In the genomic region with DNA sequence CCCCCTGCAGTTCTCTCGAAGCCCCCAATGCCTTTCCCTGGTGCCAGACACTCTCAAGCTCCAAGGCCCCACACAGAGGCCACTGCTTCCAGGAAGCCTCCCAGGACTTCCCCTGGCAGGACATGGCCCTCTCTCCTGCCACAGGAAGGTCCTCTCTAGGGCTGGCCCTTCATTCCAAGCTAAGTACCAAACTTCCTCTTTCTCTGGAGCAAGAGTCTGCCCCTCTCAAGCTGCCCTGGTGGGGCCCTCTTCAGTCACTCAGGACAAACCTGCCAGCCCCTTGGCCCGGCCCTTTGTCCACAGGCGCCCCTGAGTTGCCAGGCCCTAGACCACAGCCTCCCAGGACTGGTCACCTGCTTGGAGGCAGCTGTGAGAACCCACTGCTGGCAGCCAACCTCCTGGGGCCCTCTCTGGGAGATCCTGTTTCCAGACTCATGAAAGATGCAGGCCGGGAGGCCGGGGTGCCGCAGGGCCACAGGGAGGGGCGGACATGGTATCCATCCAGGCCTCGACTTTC, we compare ENCODE assay signal across 2 cellular contexts.
TF ChIP-seq lines count a peak whose summit lies in the region.

No MANE protein-coding gene starts in this region.

TF ChIP-seq in GM12878, 131 proteins besides CTCF, POLR2A, EP300 and RAD21:
- TF ChIP-seq EED (IDR thresholded peaks at IDR 0.05; ENCODE audit: low read depth), result no peak
- no peak for TF ChIP-seq BRCA1 (IDR thresholded peaks at IDR 0.05; ENCODE audit: low read depth, low read length)
- no peak for TF ChIP-seq TCF3 (IDR thresholded peaks at IDR 0.05; ENCODE audit: borderline replicate concordance, insufficient read depth, low read depth, low read length)
- TF ChIP-seq NR2C2 (IDR thresholded peaks at IDR 0.05; ENCODE audit: borderline replicate concordance, control insufficient read depth, insufficient read length, low read depth), result no peak
- no peak for TF ChIP-seq RUNX3 (IDR thresholded peaks at IDR 0.05; ENCODE audit: low read length)
- no peak for TF ChIP-seq E4F1 (IDR thresholded peaks at IDR 0.05; ENCODE audit: borderline replicate concordance, partially characterized antibody)
- no peak for TF ChIP-seq ATF2 (IDR thresholded peaks at IDR 0.05; ENCODE audit: low read length)
- TF ChIP-seq NFIC (IDR thresholded peaks at IDR 0.05; ENCODE audit: low read depth, low read length), result no peak
- TF ChIP-seq FOXK2 (IDR thresholded peaks at IDR 0.05), result no peak
- no peak for TF ChIP-seq IKZF1 (conservative IDR thresholded peaks at IDR 0.05)
- no peak for TF ChIP-seq NBN (IDR thresholded peaks at IDR 0.05)
- no peak for TF ChIP-seq SRF (IDR thresholded peaks at IDR 0.05; ENCODE audit: low read depth in 2 of 2, low read length in 2 of 2)
- no peak for TF ChIP-seq NRF1 (conservative IDR thresholded peaks at IDR 0.05; ENCODE audit: low read depth, low read length)
- no peak for TF ChIP-seq USF2 (IDR thresholded peaks at IDR 0.05; ENCODE audit: borderline replicate concordance, low read depth, low read length)
- no peak for TF ChIP-seq POLR2AphosphoS2 (IDR thresholded peaks at IDR 0.05; ENCODE audit: low read depth, low read length)
- TF ChIP-seq IRF4 (IDR thresholded peaks at IDR 0.05; ENCODE audit: low read depth, low read length), result no peak
- no peak for TF ChIP-seq GATAD2B (conservative IDR thresholded peaks at IDR 0.05; ENCODE audit: low read depth)
- TF ChIP-seq, protein P1, sequence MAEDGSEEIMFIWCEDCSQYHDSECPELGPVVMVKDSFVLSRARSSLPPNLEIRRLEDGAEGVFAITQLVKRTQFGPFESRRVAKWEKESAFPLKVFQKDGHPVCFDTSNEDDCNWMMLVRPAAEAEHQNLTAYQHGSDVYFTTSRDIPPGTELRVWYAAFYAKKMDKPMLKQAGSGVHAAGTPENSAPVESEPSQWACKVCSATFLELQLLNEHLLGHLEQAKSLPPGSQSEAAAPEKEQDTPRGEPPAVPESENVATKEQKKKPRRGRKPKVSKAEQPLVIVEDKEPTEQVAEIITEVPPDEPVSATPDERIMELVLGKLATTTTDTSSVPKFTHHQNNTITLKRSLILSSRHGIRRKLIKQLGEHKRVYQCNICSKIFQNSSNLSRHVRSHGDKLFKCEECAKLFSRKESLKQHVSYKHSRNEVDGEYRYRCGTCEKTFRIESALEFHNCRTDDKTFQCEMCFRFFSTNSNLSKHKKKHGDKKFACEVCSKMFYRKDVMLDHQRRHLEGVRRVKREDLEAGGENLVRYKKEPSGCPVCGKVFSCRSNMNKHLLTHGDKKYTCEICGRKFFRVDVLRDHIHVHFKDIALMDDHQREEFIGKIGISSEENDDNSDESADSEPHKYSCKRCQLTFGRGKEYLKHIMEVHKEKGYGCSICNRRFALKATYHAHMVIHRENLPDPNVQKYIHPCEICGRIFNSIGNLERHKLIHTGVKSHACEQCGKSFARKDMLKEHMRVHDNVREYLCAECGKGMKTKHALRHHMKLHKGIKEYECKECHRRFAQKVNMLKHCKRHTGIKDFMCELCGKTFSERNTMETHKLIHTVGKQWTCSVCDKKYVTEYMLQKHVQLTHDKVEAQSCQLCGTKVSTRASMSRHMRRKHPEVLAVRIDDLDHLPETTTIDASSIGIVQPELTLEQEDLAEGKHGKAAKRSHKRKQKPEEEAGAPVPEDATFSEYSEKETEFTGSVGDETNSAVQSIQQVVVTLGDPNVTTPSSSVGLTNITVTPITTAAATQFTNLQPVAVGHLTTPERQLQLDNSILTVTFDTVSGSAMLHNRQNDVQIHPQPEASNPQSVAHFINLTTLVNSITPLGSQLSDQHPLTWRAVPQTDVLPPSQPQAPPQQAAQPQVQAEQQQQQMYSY (CRISPR knock-in tag; IDR thresholded peaks at IDR 0.05), result no peak

TF ChIP-seq in liver, 16 proteins besides CTCF, POLR2A, EP300 and RAD21:
- TF ChIP-seq, protein P2, sequence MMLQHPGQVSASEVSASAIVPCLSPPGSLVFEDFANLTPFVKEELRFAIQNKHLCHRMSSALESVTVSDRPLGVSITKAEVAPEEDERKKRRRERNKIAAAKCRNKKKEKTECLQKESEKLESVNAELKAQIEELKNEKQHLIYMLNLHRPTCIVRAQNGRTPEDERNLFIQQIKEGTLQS (IDR thresholded peaks at IDR 0.05), result no peak
- no peak for TF ChIP-seq NR2F2 (IDR thresholded peaks at IDR 0.05)
- no peak for TF ChIP-seq GABPA (IDR thresholded peaks at IDR 0.05 in 1 of 2, conservative IDR thresholded peaks at IDR 0.05 in 1 of 2)
- TF ChIP-seq JUND (IDR thresholded peaks at IDR 0.05), result no peak
- TF ChIP-seq, protein P3, sequence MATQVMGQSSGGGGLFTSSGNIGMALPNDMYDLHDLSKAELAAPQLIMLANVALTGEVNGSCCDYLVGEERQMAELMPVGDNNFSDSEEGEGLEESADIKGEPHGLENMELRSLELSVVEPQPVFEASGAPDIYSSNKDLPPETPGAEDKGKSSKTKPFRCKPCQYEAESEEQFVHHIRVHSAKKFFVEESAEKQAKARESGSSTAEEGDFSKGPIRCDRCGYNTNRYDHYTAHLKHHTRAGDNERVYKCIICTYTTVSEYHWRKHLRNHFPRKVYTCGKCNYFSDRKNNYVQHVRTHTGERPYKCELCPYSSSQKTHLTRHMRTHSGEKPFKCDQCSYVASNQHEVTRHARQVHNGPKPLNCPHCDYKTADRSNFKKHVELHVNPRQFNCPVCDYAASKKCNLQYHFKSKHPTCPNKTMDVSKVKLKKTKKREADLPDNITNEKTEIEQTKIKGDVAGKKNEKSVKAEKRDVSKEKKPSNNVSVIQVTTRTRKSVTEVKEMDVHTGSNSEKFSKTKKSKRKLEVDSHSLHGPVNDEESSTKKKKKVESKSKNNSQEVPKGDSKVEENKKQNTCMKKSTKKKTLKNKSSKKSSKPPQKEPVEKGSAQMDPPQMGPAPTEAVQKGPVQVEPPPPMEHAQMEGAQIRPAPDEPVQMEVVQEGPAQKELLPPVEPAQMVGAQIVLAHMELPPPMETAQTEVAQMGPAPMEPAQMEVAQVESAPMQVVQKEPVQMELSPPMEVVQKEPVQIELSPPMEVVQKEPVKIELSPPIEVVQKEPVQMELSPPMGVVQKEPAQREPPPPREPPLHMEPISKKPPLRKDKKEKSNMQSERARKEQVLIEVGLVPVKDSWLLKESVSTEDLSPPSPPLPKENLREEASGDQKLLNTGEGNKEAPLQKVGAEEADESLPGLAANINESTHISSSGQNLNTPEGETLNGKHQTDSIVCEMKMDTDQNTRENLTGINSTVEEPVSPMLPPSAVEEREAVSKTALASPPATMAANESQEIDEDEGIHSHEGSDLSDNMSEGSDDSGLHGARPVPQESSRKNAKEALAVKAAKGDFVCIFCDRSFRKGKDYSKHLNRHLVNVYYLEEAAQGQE (IDR thresholded peaks at IDR 0.05), result no peak
- no peak for TF ChIP-seq EGR1 (IDR thresholded peaks at IDR 0.05; ENCODE audit: low read depth in 2 of 2)
- no peak for TF ChIP-seq HNF4A (conservative IDR thresholded peaks at IDR 0.05)
- no peak for TF ChIP-seq TAF1 (conservative IDR thresholded peaks at IDR 0.05)
- TF ChIP-seq YY1 (IDR thresholded peaks at IDR 0.05), result no peak
- TF ChIP-seq SP1 (IDR thresholded peaks at IDR 0.05), result no peak
